2 cellular contexts compared by ENCODE assay signal in the genomic region with DNA sequence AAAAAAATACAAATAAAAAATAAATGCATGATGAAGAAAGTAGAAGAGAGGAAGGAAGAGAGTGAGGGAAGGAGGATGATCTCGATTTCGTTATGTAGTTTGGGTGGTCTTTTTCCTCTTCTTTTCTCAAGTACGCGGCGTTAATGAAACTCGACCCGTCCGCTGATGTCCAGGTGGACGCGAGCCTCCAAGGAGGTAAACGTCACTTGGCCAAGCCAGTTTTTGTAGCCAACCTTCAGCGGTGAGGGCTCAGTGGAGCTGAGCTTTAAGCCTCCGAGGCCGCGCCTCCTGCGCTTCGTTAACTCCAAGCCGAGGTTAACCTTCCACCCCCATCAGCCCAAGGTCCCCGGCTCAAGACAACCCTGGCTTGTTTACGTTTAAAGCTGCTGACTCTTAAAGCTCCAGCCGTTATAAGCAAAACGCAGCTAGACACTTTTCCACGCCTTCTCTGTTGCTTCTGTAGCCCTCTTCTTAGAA.
TF ChIP-seq lines count a peak whose summit lies in the region.

No MANE protein-coding gene starts in this region.

TF ChIP-seq in HEK293, 187 proteins besides CTCF, POLR2A, EP300 and RAD21 (continued from another document and continues in another):
- TF ChIP-seq, protein P1, sequence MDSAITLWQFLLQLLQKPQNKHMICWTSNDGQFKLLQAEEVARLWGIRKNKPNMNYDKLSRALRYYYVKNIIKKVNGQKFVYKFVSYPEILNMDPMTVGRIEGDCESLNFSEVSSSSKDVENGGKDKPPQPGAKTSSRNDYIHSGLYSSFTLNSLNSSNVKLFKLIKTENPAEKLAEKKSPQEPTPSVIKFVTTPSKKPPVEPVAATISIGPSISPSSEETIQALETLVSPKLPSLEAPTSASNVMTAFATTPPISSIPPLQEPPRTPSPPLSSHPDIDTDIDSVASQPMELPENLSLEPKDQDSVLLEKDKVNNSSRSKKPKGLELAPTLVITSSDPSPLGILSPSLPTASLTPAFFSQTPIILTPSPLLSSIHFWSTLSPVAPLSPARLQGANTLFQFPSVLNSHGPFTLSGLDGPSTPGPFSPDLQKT (IDR thresholded peaks at IDR 0.05; ENCODE audit: borderline replicate concordance, low read depth, low read length): no peak
- TF ChIP-seq ZNF747 (tag by site-specific recombination; IDR thresholded peaks at IDR 0.05): no peak
- TF ChIP-seq ZSCAN30 (tag by site-specific recombination; IDR thresholded peaks at IDR 0.05): no peak
- TF ChIP-seq ZBTB20 (tag by site-specific recombination; IDR thresholded peaks at IDR 0.05): no peak
- TF ChIP-seq OSR2 (tag by site-specific recombination; IDR thresholded peaks at IDR 0.05): no peak
- no peak for TF ChIP-seq ZNF830 (tag by site-specific recombination; IDR thresholded peaks at IDR 0.05; ENCODE audit: low read depth)
- no peak for TF ChIP-seq ZNF140 (tag by site-specific recombination; IDR thresholded peaks at IDR 0.05)
- TF ChIP-seq, protein P2, sequence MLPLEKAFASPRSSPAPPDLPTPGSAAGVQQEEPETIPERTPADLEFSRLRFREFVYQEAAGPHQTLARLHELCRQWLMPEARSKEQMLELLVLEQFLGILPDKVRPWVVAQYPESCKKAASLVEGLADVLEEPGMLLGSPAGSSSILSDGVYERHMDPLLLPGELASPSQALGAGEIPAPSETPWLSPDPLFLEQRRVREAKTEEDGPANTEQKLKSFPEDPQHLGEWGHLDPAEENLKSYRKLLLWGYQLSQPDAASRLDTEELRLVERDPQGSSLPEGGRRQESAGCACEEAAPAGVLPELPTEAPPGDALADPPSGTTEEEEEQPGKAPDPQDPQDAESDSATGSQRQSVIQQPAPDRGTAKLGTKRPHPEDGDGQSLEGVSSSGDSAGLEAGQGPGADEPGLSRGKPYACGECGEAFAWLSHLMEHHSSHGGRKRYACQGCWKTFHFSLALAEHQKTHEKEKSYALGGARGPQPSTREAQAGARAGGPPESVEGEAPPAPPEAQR (tag by site-specific recombination; IDR thresholded peaks at IDR 0.05): no peak
- TF ChIP-seq, protein P3, sequence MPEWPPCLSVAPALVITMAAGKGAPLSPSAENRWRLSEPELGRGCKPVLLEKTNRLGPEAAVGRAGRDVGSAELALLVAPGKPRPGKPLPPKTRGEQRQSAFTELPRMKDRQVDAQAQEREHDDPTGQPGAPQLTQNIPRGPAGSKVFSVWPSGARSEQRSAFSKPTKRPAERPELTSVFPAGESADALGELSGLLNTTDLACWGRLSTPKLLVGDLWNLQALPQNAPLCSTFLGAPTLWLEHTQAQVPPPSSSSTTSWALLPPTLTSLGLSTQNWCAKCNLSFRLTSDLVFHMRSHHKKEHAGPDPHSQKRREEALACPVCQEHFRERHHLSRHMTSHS (tag by site-specific recombination; IDR thresholded peaks at IDR 0.05): no peak
- no peak for TF ChIP-seq ZNF266 (tag by site-specific recombination; IDR thresholded peaks at IDR 0.05; ENCODE audit: low read depth)
- TF ChIP-seq REPIN1 (tag by site-specific recombination; IDR thresholded peaks at IDR 0.05; ENCODE audit: low read depth): no peak
- no peak for TF ChIP-seq ZNF621 (tag by site-specific recombination; IDR thresholded peaks at IDR 0.05)
- no peak for TF ChIP-seq ZNF768 (tag by site-specific recombination; IDR thresholded peaks at IDR 0.05)
- TF ChIP-seq, protein P4, sequence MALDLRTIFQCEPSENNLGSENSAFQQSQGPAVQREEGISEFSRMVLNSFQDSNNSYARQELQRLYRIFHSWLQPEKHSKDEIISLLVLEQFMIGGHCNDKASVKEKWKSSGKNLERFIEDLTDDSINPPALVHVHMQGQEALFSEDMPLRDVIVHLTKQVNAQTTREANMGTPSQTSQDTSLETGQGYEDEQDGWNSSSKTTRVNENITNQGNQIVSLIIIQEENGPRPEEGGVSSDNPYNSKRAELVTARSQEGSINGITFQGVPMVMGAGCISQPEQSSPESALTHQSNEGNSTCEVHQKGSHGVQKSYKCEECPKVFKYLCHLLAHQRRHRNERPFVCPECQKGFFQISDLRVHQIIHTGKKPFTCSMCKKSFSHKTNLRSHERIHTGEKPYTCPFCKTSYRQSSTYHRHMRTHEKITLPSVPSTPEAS (tag by site-specific recombination; IDR thresholded peaks at IDR 0.05): no peak
- TF ChIP-seq, protein P5, sequence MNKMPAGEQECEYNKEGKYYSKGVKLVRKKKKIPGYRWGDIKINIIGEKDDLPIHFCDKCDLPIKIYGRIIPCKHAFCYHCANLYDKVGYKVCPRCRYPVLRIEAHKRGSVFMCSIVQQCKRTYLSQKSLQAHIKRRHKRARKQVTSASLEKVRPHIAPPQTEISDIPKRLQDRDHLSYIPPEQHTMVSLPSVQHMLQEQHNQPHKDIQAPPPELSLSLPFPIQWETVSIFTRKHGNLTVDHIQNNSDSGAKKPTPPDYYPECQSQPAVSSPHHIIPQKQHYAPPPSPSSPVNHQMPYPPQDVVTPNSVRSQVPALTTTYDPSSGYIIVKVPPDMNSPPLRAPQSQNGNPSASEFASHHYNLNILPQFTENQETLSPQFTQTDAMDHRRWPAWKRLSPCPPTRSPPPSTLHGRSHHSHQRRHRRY (tag by site-specific recombination; IDR thresholded peaks at IDR 0.05): no peak
- TF ChIP-seq BCL11A (tag by site-specific recombination; IDR thresholded peaks at IDR 0.05; ENCODE audit: low read depth): 0 out of 2 replicates have a peak, but pooled peaks have one; percentile 19
- TF ChIP-seq ZNF555 (tag by site-specific recombination; conservative IDR thresholded peaks at IDR 0.05): no peak
- TF ChIP-seq ZNF843 (tag by site-specific recombination; IDR thresholded peaks at IDR 0.05): no peak
- TF ChIP-seq KLF8 (tag by site-specific recombination; IDR thresholded peaks at IDR 0.05): no peak
- no peak for TF ChIP-seq GLI4 (tag by site-specific recombination; IDR thresholded peaks at IDR 0.05)
- TF ChIP-seq ZNF423 (tag by site-specific recombination; IDR thresholded peaks at IDR 0.05): 0 out of 2 replicates have a peak, but pooled peaks have one; percentile 15
- peak; percentile 14; the same call in 1 of the 2 replicates for TF ChIP-seq ZXDB (tag by site-specific recombination; IDR thresholded peaks at IDR 0.05)
- no peak for TF ChIP-seq ZNF132 (tag by site-specific recombination; IDR thresholded peaks at IDR 0.05; ENCODE audit: borderline replicate concordance)
- TF ChIP-seq ZNF169 (tag by site-specific recombination; IDR thresholded peaks at IDR 0.05): no peak
- TF ChIP-seq, protein P6, sequence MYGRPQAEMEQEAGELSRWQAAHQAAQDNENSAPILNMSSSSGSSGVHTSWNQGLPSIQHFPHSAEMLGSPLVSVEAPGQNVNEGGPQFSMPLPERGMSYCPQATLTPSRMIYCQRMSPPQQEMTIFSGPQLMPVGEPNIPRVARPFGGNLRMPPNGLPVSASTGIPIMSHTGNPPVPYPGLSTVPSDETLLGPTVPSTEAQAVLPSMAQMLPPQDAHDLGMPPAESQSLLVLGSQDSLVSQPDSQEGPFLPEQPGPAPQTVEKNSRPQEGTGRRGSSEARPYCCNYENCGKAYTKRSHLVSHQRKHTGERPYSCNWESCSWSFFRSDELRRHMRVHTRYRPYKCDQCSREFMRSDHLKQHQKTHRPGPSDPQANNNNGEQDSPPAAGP (tag by site-specific recombination; IDR thresholded peaks at IDR 0.05): no peak

TF ChIP-seq in K562, 482 proteins besides CTCF, POLR2A, EP300 and RAD21 (continued from another document):
- TF ChIP-seq, protein P7, sequence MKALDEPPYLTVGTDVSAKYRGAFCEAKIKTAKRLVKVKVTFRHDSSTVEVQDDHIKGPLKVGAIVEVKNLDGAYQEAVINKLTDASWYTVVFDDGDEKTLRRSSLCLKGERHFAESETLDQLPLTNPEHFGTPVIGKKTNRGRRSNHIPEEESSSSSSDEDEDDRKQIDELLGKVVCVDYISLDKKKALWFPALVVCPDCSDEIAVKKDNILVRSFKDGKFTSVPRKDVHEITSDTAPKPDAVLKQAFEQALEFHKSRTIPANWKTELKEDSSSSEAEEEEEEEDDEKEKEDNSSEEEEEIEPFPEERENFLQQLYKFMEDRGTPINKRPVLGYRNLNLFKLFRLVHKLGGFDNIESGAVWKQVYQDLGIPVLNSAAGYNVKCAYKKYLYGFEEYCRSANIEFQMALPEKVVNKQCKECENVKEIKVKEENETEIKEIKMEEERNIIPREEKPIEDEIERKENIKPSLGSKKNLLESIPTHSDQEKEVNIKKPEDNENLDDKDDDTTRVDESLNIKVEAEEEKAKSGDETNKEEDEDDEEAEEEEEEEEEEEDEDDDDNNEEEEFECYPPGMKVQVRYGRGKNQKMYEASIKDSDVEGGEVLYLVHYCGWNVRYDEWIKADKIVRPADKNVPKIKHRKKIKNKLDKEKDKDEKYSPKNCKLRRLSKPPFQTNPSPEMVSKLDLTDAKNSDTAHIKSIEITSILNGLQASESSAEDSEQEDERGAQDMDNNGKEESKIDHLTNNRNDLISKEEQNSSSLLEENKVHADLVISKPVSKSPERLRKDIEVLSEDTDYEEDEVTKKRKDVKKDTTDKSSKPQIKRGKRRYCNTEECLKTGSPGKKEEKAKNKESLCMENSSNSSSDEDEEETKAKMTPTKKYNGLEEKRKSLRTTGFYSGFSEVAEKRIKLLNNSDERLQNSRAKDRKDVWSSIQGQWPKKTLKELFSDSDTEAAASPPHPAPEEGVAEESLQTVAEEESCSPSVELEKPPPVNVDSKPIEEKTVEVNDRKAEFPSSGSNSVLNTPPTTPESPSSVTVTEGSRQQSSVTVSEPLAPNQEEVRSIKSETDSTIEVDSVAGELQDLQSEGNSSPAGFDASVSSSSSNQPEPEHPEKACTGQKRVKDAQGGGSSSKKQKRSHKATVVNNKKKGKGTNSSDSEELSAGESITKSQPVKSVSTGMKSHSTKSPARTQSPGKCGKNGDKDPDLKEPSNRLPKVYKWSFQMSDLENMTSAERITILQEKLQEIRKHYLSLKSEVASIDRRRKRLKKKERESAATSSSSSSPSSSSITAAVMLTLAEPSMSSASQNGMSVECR (CRISPR knock-in tag; IDR thresholded peaks at IDR 0.05): no peak
- TF ChIP-seq, protein P8, sequence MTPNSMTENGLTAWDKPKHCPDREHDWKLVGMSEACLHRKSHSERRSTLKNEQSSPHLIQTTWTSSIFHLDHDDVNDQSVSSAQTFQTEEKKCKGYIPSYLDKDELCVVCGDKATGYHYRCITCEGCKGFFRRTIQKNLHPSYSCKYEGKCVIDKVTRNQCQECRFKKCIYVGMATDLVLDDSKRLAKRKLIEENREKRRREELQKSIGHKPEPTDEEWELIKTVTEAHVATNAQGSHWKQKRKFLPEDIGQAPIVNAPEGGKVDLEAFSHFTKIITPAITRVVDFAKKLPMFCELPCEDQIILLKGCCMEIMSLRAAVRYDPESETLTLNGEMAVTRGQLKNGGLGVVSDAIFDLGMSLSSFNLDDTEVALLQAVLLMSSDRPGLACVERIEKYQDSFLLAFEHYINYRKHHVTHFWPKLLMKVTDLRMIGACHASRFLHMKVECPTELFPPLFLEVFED (CRISPR knock-in tag; conservative IDR thresholded peaks at IDR 0.05): 0 out of 2 replicates have a peak, but pooled peaks have one; percentile 26
- no peak for TF ChIP-seq ELF4 (CRISPR knock-in tag; IDR thresholded peaks at IDR 0.05)
